1 cellular context compared by ENCODE assay signal in genomic region chr7:83646027-83646426, GRCh38.
A peak's percentile ranks its signal among the peaks of the same experiment; 100 is the strongest.
TF ChIP-seq lines count a peak whose summit lies in the region.

No MANE protein-coding gene starts in this region.

TF ChIP-seq in HepG2, 621 proteins besides CTCF, POLR2A, EP300 and RAD21 (continued from another document):
- TF ChIP-seq FOSL2 (CRISPR knock-in tag; IDR thresholded peaks at IDR 0.05) = no peak
- TF ChIP-seq CHD4 (IDR thresholded peaks at IDR 0.05; ENCODE audit: borderline replicate concordance, low read length) = no peak
- no peak for TF ChIP-seq HNRNPLL (IDR thresholded peaks at IDR 0.05; ENCODE audit: low read depth, low read length, poor library complexity, severe bottlenecking)
- no peak for TF ChIP-seq ZSCAN25 (CRISPR knock-in tag; IDR thresholded peaks at IDR 0.05)
- peak; percentile 48; the same call in 1 of the 2 replicates for TF ChIP-seq MAFF (IDR thresholded peaks at IDR 0.05; ENCODE audit: low read depth, low read length)
- TF ChIP-seq MAFK (conservative IDR thresholded peaks at IDR 0.05 in 1 of 2, IDR thresholded peaks at IDR 0.05 in 1 of 2; ENCODE audit: low read length in 2 of 2) = peak; percentile 51 to 68; a peak in 3 of 4 replicates
- no peak for TF ChIP-seq HNF4G (IDR thresholded peaks at IDR 0.05; ENCODE audit: borderline replicate concordance, low read depth, low read length)
- TF ChIP-seq HNF4G (CRISPR knock-in tag; IDR thresholded peaks at IDR 0.05; ENCODE audit: borderline replicate concordance, low read depth) = no peak
- no peak for TF ChIP-seq POLR2AphosphoS5 (IDR thresholded peaks at IDR 0.05; ENCODE audit: low read depth, low read length)
- TF ChIP-seq SOX13 (IDR thresholded peaks at IDR 0.05) = no peak
- TF ChIP-seq SOX13 (CRISPR knock-in tag; conservative IDR thresholded peaks at IDR 0.05 in 1 of 2, IDR thresholded peaks at IDR 0.05 in 1 of 2) = no peak
- no peak for TF ChIP-seq RFX3 (CRISPR knock-in tag; IDR thresholded peaks at IDR 0.05)
